In genomic region chr10:1529806-1530413, GRCh38 we compare ENCODE assay signal across 17 cellular contexts.
DNase-seq lines count a peak whose midpoint lies in the region; ATAC-seq and TF ChIP-seq lines count a peak whose summit lies in the region.
"Had no signal": no experiment of that assay in that cellular context is flagged by ENCODE, and none has a peak within 500 bp of the region (broad histone marks: within the 10 kb centered on the region; RNA-seq: fewer than 3 reads in every experiment).

No MANE protein-coding gene starts in this region.

- H3K9me3 Mint-ChIP-seq in glutamatergic neuron (ENCODE audit: unreplicated experiment) (peaks cover 13% of the 10 kb centered on the region), neural crest cell (peaks cover 2% of the 10 kb centered on the region), HFFc6 (peaks cover 76% of the 10 kb centered on the region)
- H3K9me3 Mint-ChIP-seq in activated CD4-positive, alpha-beta memory T cell treated with anti-CD3 and anti-CD28 coated beads, Interleukin-2, amount 10 ng/mL, durations not matched to agents 7 days and 5 days: no peaks in the 10 kb centered on the region
- H3K9me3 Mint-ChIP-seq: CD8-positive, alpha-beta T cell had no signal

- peaks cover 5% of the 10 kb centered on the region for H3K27me3 Mint-ChIP-seq in glutamatergic neuron (ENCODE audit: unreplicated experiment)
- peaks cover 2% of the 10 kb centered on the region for H3K27me3 Mint-ChIP-seq in neural crest cell (ENCODE audit: low read depth)
- no peaks in the 10 kb centered on the region for H3K27me3 Mint-ChIP-seq in activated CD4-positive, alpha-beta memory T cell treated with anti-CD3 and anti-CD28 coated beads, Interleukin-2, amount 10 ng/mL, durations not matched to agents 7 days and 5 days
- H3K27me3 Mint-ChIP-seq in HFFc6 (ENCODE audit: insufficient read depth): no peaks in the 10 kb centered on the region; the same call in none of the 2 replicates

- H3K36me3 Mint-ChIP-seq in glutamatergic neuron (ENCODE audit: unreplicated experiment) (no peaks in the 10 kb centered on the region), neural crest cell (ENCODE audit: low read depth) (no peaks in the 10 kb centered on the region), HFFc6 (ENCODE audit: low read depth) (peaks cover 9% of the 10 kb centered on the region)
- no peaks in the 10 kb centered on the region for H3K36me3 Mint-ChIP-seq in activated CD4-positive, alpha-beta memory T cell treated with anti-CD3 and anti-CD28 coated beads, Interleukin-2, amount 10 ng/mL, durations not matched to agents 7 days and 5 days (ENCODE audit: low read depth)
- H3K36me3 Mint-ChIP-seq: CD14-positive monocyte; CD8-positive, alpha-beta T cell had no signal

- CTCF ChIA-PET in activated CD4-positive, alpha-beta memory T cell treated with anti-CD3 and anti-CD28 coated beads, Interleukin-2, amount 10 ng/mL, durations not matched to agents 7 days and 5 days (lab: Charles Lee): no interaction called here

- H3K27ac Mint-ChIP-seq in glutamatergic neuron (ENCODE audit: unreplicated experiment) (peak overlapping the region; percentile 33), neural crest cell (ENCODE audit: unreplicated experiment) (peak overlapping the region; percentile 68), HFFc6 (no peak overlapping the region)
- H3K27ac Mint-ChIP-seq in activated CD4-positive, alpha-beta memory T cell treated with anti-CD3 and anti-CD28 coated beads, Interleukin-2, amount 10 ng/mL, durations not matched to agents 7 days and 5 days: no peak overlapping the region
- H3K27ac Mint-ChIP-seq: CD14-positive monocyte; CD8-positive, alpha-beta T cell had no signal

- POLR2A ChIA-PET in activated CD4-positive, alpha-beta memory T cell treated with anti-CD3 and anti-CD28 coated beads, Interleukin-2, amount 10 ng/mL, durations not matched to agents 7 days and 5 days (lab: Charles Lee): no interaction called here

- in situ Hi-C loops in KBM-7 (cut with MboI; ENCODE audit: low pct_unique_long_range_greater_than_20kb, low sequenced_read_pairs): no loop called here

- TF ChIP-seq CTCF in glutamatergic neuron (IDR thresholded peaks at IDR 0.05; ENCODE audit: partially characterized antibody, unreplicated experiment) (no peak), neural crest cell (conservative IDR thresholded peaks at IDR 0.05) (no peak), HFFc6 (IDR thresholded peaks at IDR 0.05) (no peak)

- peaks cover 7% of the 10 kb centered on the region for H3K4me1 Mint-ChIP-seq in glutamatergic neuron (ENCODE audit: low read depth, unreplicated experiment)
- H3K4me1 Mint-ChIP-seq in neural crest cell: no peaks in the 10 kb centered on the region
- no peaks in the 10 kb centered on the region for H3K4me1 Mint-ChIP-seq in activated CD4-positive, alpha-beta memory T cell treated with anti-CD3 and anti-CD28 coated beads, Interleukin-2, amount 10 ng/mL, durations not matched to agents 7 days and 5 days
- H3K4me1 Mint-ChIP-seq in HFFc6 (ENCODE audit: low read depth): no peaks in the 10 kb centered on the region
- H3K4me1 Mint-ChIP-seq: CD14-positive monocyte had no signal

- intact Hi-C loops in sciatic nerve (cut with DNase I): no loop called here

- DNase-seq in glutamatergic neuron (no peak), neural crest cell (ENCODE audit: low read depth, low spot score) (no peak), sciatic nerve (ENCODE audit: low spot score) (peak; percentile 39), HuH-7 (ENCODE audit: low spot score) (no peak), HFFc6 (no peak), KBM-7 (no peak)
- no peak for DNase-seq in activated CD4-positive, alpha-beta memory T cell treated with anti-CD3 and anti-CD28 coated beads, Interleukin-2, amount 10 ng/mL, durations not matched to agents 7 days and 5 days
- DNase-seq: CD8-positive, alpha-beta T cell; COR-L47; DMS153; DMS79 treated with DMSO at 0.1 percent for 48 hours; GDM1; GM23248; H7 had no signal

- ATAC-seq in sciatic nerve: no peak
- ATAC-seq: A549; CD8-positive, alpha-beta T cell; K562 had no signal

- H3K4me3 Mint-ChIP-seq in glutamatergic neuron (ENCODE audit: unreplicated experiment): no peak overlapping the region
- H3K4me3 Mint-ChIP-seq in neural crest cell: no peak overlapping the region
- no peak overlapping the region for H3K4me3 Mint-ChIP-seq in activated CD4-positive, alpha-beta memory T cell treated with anti-CD3 and anti-CD28 coated beads, Interleukin-2, amount 10 ng/mL, durations not matched to agents 7 days and 5 days
- H3K4me3 Mint-ChIP-seq in HFFc6: no peak overlapping the region
- H3K4me3 Mint-ChIP-seq: CD14-positive monocyte; CD8-positive, alpha-beta T cell had no signal

Comparison
In these comparisons a context has a peak if more than half of its experiments do, and no peak if none do; other contexts are left out.
1. H3K27ac Mint-ChIP-seq: peak in glutamatergic neuron (single experiment) and neural crest cell (single experiment); none in activated CD4-positive, alpha-beta memory T cell treated with anti-CD3 and anti-CD28 coated beads, Interleukin-2, amount 10 ng/mL, durations not matched to agents 7 days and 5 days (single experiment) and HFFc6 (single experiment).